In the genomic region with DNA sequence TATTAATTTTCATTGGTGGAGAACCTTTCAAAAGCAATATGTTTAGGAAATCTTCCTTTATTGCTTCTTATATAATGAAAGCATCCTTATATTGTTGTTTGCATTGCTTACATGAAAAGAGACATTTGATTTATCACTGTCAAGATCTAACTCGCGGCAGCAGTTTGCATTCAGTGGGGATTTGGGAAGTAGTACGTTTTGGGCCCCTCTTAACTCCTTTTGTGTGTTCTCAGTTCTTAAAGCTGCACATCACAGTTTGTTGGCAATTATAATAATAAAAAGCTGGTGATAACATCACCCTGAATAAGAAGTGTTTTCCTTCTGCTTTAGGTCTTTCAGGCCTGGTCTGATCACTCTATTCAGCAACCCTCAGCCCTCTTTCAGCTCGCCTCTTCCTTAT, we compare ENCODE assay signal across 29 cellular contexts. TPM values are rescaled to one million over a fixed set of nuclear protein-coding genes. Genes with fewer than 3 reads are reported as not detected.
DNase-seq lines count a peak whose midpoint lies in the region; ATAC-seq and TF ChIP-seq lines count a peak whose summit lies in the region.
"Had no signal": no experiment of that assay in that cellular context is flagged by ENCODE, and none has a peak within 500 bp of the region (broad histone marks: within the 10 kb centered on the region; RNA-seq: fewer than 3 reads in every experiment).

No MANE protein-coding gene starts in this region.

- POLR2A ChIA-PET in CD8-positive, alpha-beta memory T cell (lab: Charles Lee): no interaction called here

- peaks cover 21% of the 10 kb centered on the region for H3K36me3 Mint-ChIP-seq in T-helper 1 cell treated with Interleukin-12 subunit alpha and Interleukin-12 subunit beta and Interleukin-4 antibody, amounts not matched to agents 30 μg/mL and 1 μg/mL, for 36 hours (ENCODE audit: low read depth)
- peaks cover 0 to 40% (median 23%) of the 10 kb centered on the region in 3 donors for H3K36me3 Mint-ChIP-seq in CD8-positive, alpha-beta memory T cell
- peaks cover 7% of the 10 kb centered on the region for H3K36me3 Mint-ChIP-seq in activated naive CD8-positive, alpha-beta T cell treated with anti-CD3 and anti-CD28 coated beads, Interleukin-2, amount 50 U/mL, for 24 hours (ENCODE audit: low read depth)
- H3K36me3 Mint-ChIP-seq: activated CD4-positive, alpha-beta memory T cell treated with anti-CD3 and anti-CD28 coated beads for 36 hours; type B pancreatic cell had no signal

- no peak for TF ChIP-seq CTCF in neutrophil (IDR thresholded peaks at IDR 0.05)

- CTCF ChIA-PET in CD8-positive, alpha-beta memory T cell (lab: Charles Lee): interaction anchor here (1.4 kb wide), 1 partner anchor 19 kb away, joined by 4 read pairs; no protein-coding TSS in a partner anchor

- H3K36me3 ChIP-seq in CD8-positive, alpha-beta memory T cell (ENCODE audit: insufficient read depth, low read length): no peaks in the 10 kb centered on the region
- peaks cover 9% of the 10 kb centered on the region for H3K36me3 ChIP-seq in neutrophil
- H3K36me3 ChIP-seq: adrenal gland, right lobe of liver had no signal

- H3K4me1 Mint-ChIP-seq in T-helper 1 cell treated with Interleukin-12 subunit alpha and Interleukin-12 subunit beta and Interleukin-4 antibody, amounts not matched to agents 30 μg/mL and 1 μg/mL, for 36 hours (ENCODE audit: low read depth): peaks cover 35% of the 10 kb centered on the region
- peaks cover 86 to 97% (median 95%) of the 10 kb centered on the region in 3 donors for H3K4me1 Mint-ChIP-seq in CD8-positive, alpha-beta memory T cell
- H3K4me1 Mint-ChIP-seq in activated naive CD8-positive, alpha-beta T cell treated with anti-CD3 and anti-CD28 coated beads, Interleukin-2, amount 50 U/mL, for 24 hours: peaks cover 83% of the 10 kb centered on the region

- peak overlapping the region; percentile 16 for H3K27ac Mint-ChIP-seq in T-helper 1 cell treated with Interleukin-12 subunit alpha and Interleukin-12 subunit beta and Interleukin-4 antibody, amounts not matched to agents 30 μg/mL and 1 μg/mL, for 36 hours
- peak overlapping the region in 7 of 8 donors; percentile 33 to 96 (median 73) for H3K27ac Mint-ChIP-seq in CD8-positive, alpha-beta memory T cell
- H3K27ac Mint-ChIP-seq in activated naive CD8-positive, alpha-beta T cell treated with anti-CD3 and anti-CD28 coated beads, Interleukin-2, amount 50 U/mL, for 24 hours: peak overlapping the region; percentile 10
- H3K27ac Mint-ChIP-seq: activated CD4-positive, alpha-beta memory T cell treated with anti-CD3 and anti-CD28 coated beads for 36 hours; endodermal cell; progenitor cell of endocrine pancreas; type B pancreatic cell had no signal

- H3K4me1 ChIP-seq in CD8-positive, alpha-beta memory T cell (ENCODE audit: insufficient read depth, low read length): peaks cover 67% of the 10 kb centered on the region
- peaks cover 21 to 40% of the 10 kb centered on the region in 2 experiments for H3K4me1 ChIP-seq in neutrophil (ENCODE audit: control insufficient read depth in 1 of 2, insufficient read depth in 1 of 2, low read depth in 1 of 2, low read length in 1 of 2)

- no peak overlapping the region for H3K4me3 ChIP-seq in CD8-positive, alpha-beta memory T cell (ENCODE audit: low read length)
- H3K4me3 ChIP-seq in neutrophil (ENCODE audit: low read depth in 1 of 2, low read length in 1 of 2): no peak overlapping the region
- H3K4me3 ChIP-seq: adrenal gland, right lobe of liver, spleen had no signal

- H3K27me3 Mint-ChIP-seq in T-helper 1 cell treated with Interleukin-12 subunit alpha and Interleukin-12 subunit beta and Interleukin-4 antibody, amounts not matched to agents 30 μg/mL and 1 μg/mL, for 36 hours (ENCODE audit: low read depth): no peaks in the 10 kb centered on the region
- no peaks in the 10 kb centered on the region for H3K27me3 Mint-ChIP-seq in CD8-positive, alpha-beta memory T cell
- no peaks in the 10 kb centered on the region for H3K27me3 Mint-ChIP-seq in activated naive CD8-positive, alpha-beta T cell treated with anti-CD3 and anti-CD28 coated beads, Interleukin-2, amount 50 U/mL, for 24 hours
- H3K27me3 Mint-ChIP-seq: activated CD4-positive, alpha-beta memory T cell treated with anti-CD3 and anti-CD28 coated beads for 36 hours; progenitor cell of endocrine pancreas; type B pancreatic cell had no signal

- ATAC-seq in activated naive CD8-positive, alpha-beta T cell treated with anti-CD3 and anti-CD28 coated beads, Interleukin-2, amount 50 U/mL, for 24 hours: no peak
- no peak for ATAC-seq in GM21786 (IDR thresholded peaks at IDR 0.05; ENCODE audit: unreplicated experiment)
- ATAC-seq: activated CD4-positive, CD25-positive, alpha-beta regulatory T cell treated with anti-CD3 and anti-CD28 coated beads, Interleukin-2, amount 50 U/mL, for 24 hours; esophagus mucosa; left lobe of liver; right lobe of liver had no signal

- H3K27me3 ChIP-seq in CD8-positive, alpha-beta memory T cell (ENCODE audit: insufficient read depth, low read length, poor library complexity, severe bottlenecking): no peaks in the 10 kb centered on the region
- H3K27me3 ChIP-seq in neutrophil: no peaks in the 10 kb centered on the region
- H3K27me3 ChIP-seq: adrenal gland, right lobe of liver, spleen had no signal

- no peak overlapping the region for H3K27ac ChIP-seq in CD8-positive, alpha-beta memory T cell (ENCODE audit: low read depth, low read length)
- H3K27ac ChIP-seq in neutrophil: peak overlapping the region; percentile 29
- H3K27ac ChIP-seq: adrenal gland, C4-2B, right lobe of liver, RWPE1, spleen had no signal

- no peak overlapping the region for H3K4me3 Mint-ChIP-seq in T-helper 1 cell treated with Interleukin-12 subunit alpha and Interleukin-12 subunit beta and Interleukin-4 antibody, amounts not matched to agents 30 μg/mL and 1 μg/mL, for 36 hours
- H3K4me3 Mint-ChIP-seq in CD8-positive, alpha-beta memory T cell: peak overlapping the region in 5 of 7 donors; percentile 38 to 72 (median 45)
- H3K4me3 Mint-ChIP-seq in activated naive CD8-positive, alpha-beta T cell treated with anti-CD3 and anti-CD28 coated beads, Interleukin-2, amount 50 U/mL, for 24 hours: peak overlapping the region; percentile 49
- H3K4me3 Mint-ChIP-seq: activated CD4-positive, alpha-beta memory T cell treated with anti-CD3 and anti-CD28 coated beads for 36 hours; endodermal cell; type B pancreatic cell had no signal

- no peaks in the 10 kb centered on the region for H3K9me3 Mint-ChIP-seq in T-helper 1 cell treated with Interleukin-12 subunit alpha and Interleukin-12 subunit beta and Interleukin-4 antibody, amounts not matched to agents 30 μg/mL and 1 μg/mL, for 36 hours
- H3K9me3 Mint-ChIP-seq in CD8-positive, alpha-beta memory T cell: no peaks in the 10 kb centered on the region
- H3K9me3 Mint-ChIP-seq in activated naive CD8-positive, alpha-beta T cell treated with anti-CD3 and anti-CD28 coated beads, Interleukin-2, amount 50 U/mL, for 24 hours: no peaks in the 10 kb centered on the region
- H3K9me3 Mint-ChIP-seq: activated CD4-positive, alpha-beta memory T cell treated with anti-CD3 and anti-CD28 coated beads for 36 hours; endodermal cell; type B pancreatic cell had no signal

- H3K9me3 ChIP-seq in CD8-positive, alpha-beta memory T cell (ENCODE audit: low read length): no peaks in the 10 kb centered on the region
- no peaks in the 10 kb centered on the region for H3K9me3 ChIP-seq in neutrophil
- H3K9me3 ChIP-seq: adrenal gland, right lobe of liver, spleen had no signal

- no peak for DNase-seq in T-helper 1 cell
- DNase-seq in CD8-positive, alpha-beta memory T cell: no peak
- no peak for DNase-seq in activated naive CD8-positive, alpha-beta T cell treated with anti-CD3 and anti-CD28 coated beads, Interleukin-2, amount 50 U/mL, for 24 hours
- DNase-seq in HCEC 1CT: no peak
- DNase-seq in NCI-H1048 (lab: John Stamatoyannopoulos, UW): no peak
- DNase-seq: 8988T; activated CD4-positive, alpha-beta memory T cell treated with anti-CD3 and anti-CD28 coated beads for 36 hours; activated gamma-delta T cell; adrenal gland; central memory CD4-positive, alpha-beta T cell; endodermal cell; glutamatergic neuron; GOT3; NCI-H1092; NCI-H1694 treated with DMSO at 0.1 percent for 48 hours; NCI-H510A treated with DMSO at 0.1 percent for 48 hours; right lobe of liver; spleen; stimulated activated CD8-positive, alpha-beta memory T cell treated with anti-CD3 and anti-CD28 coated beads, Interleukin-4, amount 100 ng/mL, for 48 hours had no signal

RNA-seq across cellular contexts. Expression of a gene that starts 53.6 kb away (rescaled TPM):
- total RNA-seq in CD8-positive, alpha-beta memory T cell: 10 to 100 TPM; 55.4 to 58.4 TPM
- polyA plus RNA-seq in CD8-positive, alpha-beta memory T cell: 142 TPM

Comparison
In these comparisons a context has a peak if more than half of its experiments do, and no peak if none do; other contexts are left out.
1. H3K27ac Mint-ChIP-seq: peak in every context shown above with its lines; median percentile 73 in CD8-positive, alpha-beta memory T cell; 16 in T-helper 1 cell treated with Interleukin-12 subunit alpha and Interleukin-12 subunit beta and Interleukin-4 antibody, amounts not matched to agents 30 μg/mL and 1 μg/mL, for 36 hours; 10 in activated naive CD8-positive, alpha-beta T cell treated with anti-CD3 and anti-CD28 coated beads, Interleukin-2, amount 50 U/mL, for 24 hours.